12 cellular contexts compared by ENCODE assay signal in genomic region chr5:96567188-96567587, GRCh38.
DNase-seq lines count a peak whose midpoint lies in the region; TF ChIP-seq lines count a peak whose summit lies in the region.
"Had no signal": no experiment of that assay in that cellular context is flagged by ENCODE, and none has a peak within 500 bp of the region (broad histone marks: within the 10 kb centered on the region; RNA-seq: fewer than 3 reads in every experiment).

No MANE protein-coding gene starts in this region.

- H2AFZ ChIP-seq in mesenchymal stem cell (ENCODE audit: low read depth, low read length): no peak overlapping the region

- no peak overlapping the region for H2BK5ac ChIP-seq in mesenchymal stem cell (ENCODE audit: low read depth, low read length, poor library complexity, severe bottlenecking)

- TF ChIP-seq POLR2A in erythroblast (IDR thresholded peaks at IDR 0.05; ENCODE audit: low read length) (no peak), suprapubic skin (IDR thresholded peaks at IDR 0.05) (no peak)

- H3K4me1 ChIP-seq in mesenchymal stem cell (ENCODE audit: control insufficient read depth, insufficient read depth, low read depth, low read length) (peaks cover 5% of the 10 kb centered on the region), suprapubic skin (peaks cover 12% of the 10 kb centered on the region)

- no peak for TF ChIP-seq CTCF in suprapubic skin (IDR thresholded peaks at IDR 0.05)

- H3K4me3 ChIP-seq in mesenchymal stem cell (ENCODE audit: insufficient read depth in 1 of 2, low read depth in 1 of 2, low read length in 2 of 2): peak overlapping the region in 1 of 2 experiments; percentile 21
- H3K4me3 ChIP-seq in suprapubic skin: no peak overlapping the region

- DNase-seq in GM04503 (ENCODE audit: low read depth) (peak; percentile 55), HT1080 (ENCODE audit: low read depth) (peak; percentile 86), amniotic epithelial cell (ENCODE audit: low read depth) (peak; percentile 92), mesenchymal stem cell (peak; percentile 87), erythroblast (lab: John Stamatoyannopoulos, UW) (no peak), substantia nigra (lab: John Stamatoyannopoulos, UW) (no peak), suprapubic skin (ENCODE audit: low spot score in 2 of 2) (no peak)
- DNase-seq in effector CD8-positive, alpha-beta T cell (lab: John Stamatoyannopoulos, UW): no peak
- DNase-seq: activated CD8-positive, alpha-beta memory T cell treated with anti-CD3 and anti-CD28 coated beads, Interleukin-2, amount 50 U/mL, for 4 hours; cerebellar nuclear complex; NCI-H1105; SHP77 had no signal

- H3K27me3 ChIP-seq in mesenchymal stem cell (ENCODE audit: control insufficient read depth in 1 of 2, insufficient read depth in 1 of 2, low read length in 2 of 2) (no peaks in the 10 kb centered on the region), suprapubic skin (no peaks in the 10 kb centered on the region)

- no peak overlapping the region for H2BK120ac ChIP-seq in mesenchymal stem cell (ENCODE audit: low read depth, low read length)

- H3K9me3 ChIP-seq in mesenchymal stem cell (ENCODE audit: control insufficient read depth, low read length) (peaks cover 3% of the 10 kb centered on the region), suprapubic skin (no peaks in the 10 kb centered on the region)

- no peak for TF ChIP-seq EP300 in suprapubic skin (IDR thresholded peaks at IDR 0.05)

- H3K14ac ChIP-seq in mesenchymal stem cell (ENCODE audit: low read length in 2 of 2): no peak overlapping the region

- H3K79me1 ChIP-seq in mesenchymal stem cell (replicated peaks; ENCODE audit: low read length, poor library complexity, severe bottlenecking): no peaks in the 10 kb centered on the region

- 4% methylated on average over 5 of the region's 5 CpGs for WGBS in mesenchymal stem cell
- 11% methylated on average over 5 of the region's 5 CpGs for WGBS in suprapubic skin

- no peak overlapping the region for H3K23ac ChIP-seq in mesenchymal stem cell (ENCODE audit: low read length in 2 of 2)

- H2BK12ac ChIP-seq in mesenchymal stem cell (ENCODE audit: low read length in 2 of 2): no peak overlapping the region

- H4K8ac ChIP-seq in mesenchymal stem cell (ENCODE audit: low read length): no peak overlapping the region

- no peak overlapping the region for H3K4ac ChIP-seq in mesenchymal stem cell (ENCODE audit: low read depth in 1 of 2, low read length in 2 of 2)

- H2BK15ac ChIP-seq in mesenchymal stem cell (ENCODE audit: low read depth, poor library complexity, severe bottlenecking): no peak overlapping the region

- H3K27ac ChIP-seq in mesenchymal stem cell (ENCODE audit: low read length, poor library complexity, severe bottlenecking) (peak overlapping the region; percentile 69), substantia nigra (ENCODE audit: low read depth, low read length, poor library complexity, severe bottlenecking) (no peak overlapping the region), suprapubic skin (no peak overlapping the region)

- no peak overlapping the region for H3K9ac ChIP-seq in mesenchymal stem cell (ENCODE audit: low read length)

- H3K36me3 ChIP-seq in mesenchymal stem cell (ENCODE audit: control insufficient read depth in 1 of 2, insufficient read depth in 2 of 2, low read depth in 1 of 2, low read length in 2 of 2) (no peaks in the 10 kb centered on the region), suprapubic skin (no peaks in the 10 kb centered on the region)

- peak overlapping the region in 1 of 2 experiments; percentile 44 for H3K18ac ChIP-seq in mesenchymal stem cell (ENCODE audit: low read depth in 1 of 2, low read length in 2 of 2)

- no peak overlapping the region for H2AK5ac ChIP-seq in mesenchymal stem cell (ENCODE audit: low read length, severe bottlenecking)

- no peak overlapping the region for H3K4me2 ChIP-seq in mesenchymal stem cell (ENCODE audit: low read length, poor library complexity, severe bottlenecking)

- H4K91ac ChIP-seq in mesenchymal stem cell (ENCODE audit: low read length): no peak overlapping the region

Comparison
In these comparisons a context has a peak if more than half of its experiments do, and no peak if none do; other contexts are left out.
1. DNase-seq: peak in GM04503 (single experiment), HT1080 (single experiment), amniotic epithelial cell (single experiment) and mesenchymal stem cell (single experiment); none in erythroblast (0 of 2), substantia nigra (0 of 49), suprapubic skin (0 of 2) and effector CD8-positive, alpha-beta T cell (single experiment).